Comparison of ENCODE assay signal across 10 cellular contexts in genomic region chr6:158686311-158686710, GRCh38. TPM values are rescaled to one million over a fixed set of nuclear protein-coding genes. Genes with fewer than 3 reads are reported as not detected.
DNase-seq lines count a peak whose midpoint lies in the region; ATAC-seq, FAIRE-seq and TF ChIP-seq lines count a peak whose summit lies in the region.
"Had no signal": no experiment of that assay in that cellular context is flagged by ENCODE, and none has a peak within 500 bp of the region (broad histone marks: within the 10 kb centered on the region; RNA-seq: fewer than 3 reads in every experiment).

No MANE protein-coding gene starts in this region.

- H3K27me3 Mint-ChIP-seq in CD4-positive, alpha-beta memory T cell: no peaks in the 10 kb centered on the region
- H3K27me3 Mint-ChIP-seq in activated naive CD8-positive, alpha-beta T cell treated with anti-CD3 and anti-CD28 coated beads for 36 hours: no peaks in the 10 kb centered on the region
- no peaks in the 10 kb centered on the region for H3K27me3 Mint-ChIP-seq in naive thymus-derived CD8-positive, alpha-beta T cell

- CTCF ChIA-PET in CD4-positive, alpha-beta memory T cell (lab: Charles Lee; ENCODE audit: partially characterized antibody): interaction anchor here (0.8 to 7.6 kb wide), 3 partner anchors 25 to 56 kb away, joined by 3 to 220 read pairs (median 3); no protein-coding TSS in a partner anchor

- POLR2A ChIA-PET in CD4-positive, alpha-beta memory T cell (lab: Charles Lee; ENCODE audit: partially characterized antibody): interaction anchor here (1.0 to 2.5 kb wide), 10 partner anchors 24 to 452 kb away, joined by 3 to 24 read pairs (median 4); partner anchors contain the start of genes DYNLT1, RSPH3 and SYTL3
- POLR2A ChIA-PET in naive thymus-derived CD8-positive, alpha-beta T cell (lab: Charles Lee): interaction anchor here (0.6 to 2.5 kb wide), 5 partner anchors 33 to 728 kb away, joined by 4 to 9 read pairs (median 5); partner anchors contain the start of gene DYNLT1

- FAIRE-seq in GM12892 (lab: Jason Lieb, UNC): no peak

- peak overlapping the region; percentile 85 for H3K27ac ChIP-seq in CD4-positive, alpha-beta memory T cell (ENCODE audit: low read depth, low read length)

- H3K36me3 ChIP-seq in CD4-positive, alpha-beta memory T cell (ENCODE audit: insufficient read depth, low read length): peaks cover 6% of the 10 kb centered on the region

- peaks cover 65% of the 10 kb centered on the region for H3K4me1 ChIP-seq in CD4-positive, alpha-beta memory T cell (ENCODE audit: insufficient read depth, low read length)

- peak overlapping the region; percentile 13 to 91 (median 80) for H3K4me3 Mint-ChIP-seq in CD4-positive, alpha-beta memory T cell
- H3K4me3 Mint-ChIP-seq in activated naive CD8-positive, alpha-beta T cell treated with anti-CD3 and anti-CD28 coated beads for 36 hours: no peak overlapping the region
- peak overlapping the region; percentile 40 to 89 (median 81) for H3K4me3 Mint-ChIP-seq in naive thymus-derived CD8-positive, alpha-beta T cell

- peaks cover 23 to 43% of the 10 kb centered on the region in 2 donors for H3K36me3 Mint-ChIP-seq in CD4-positive, alpha-beta memory T cell
- H3K36me3 Mint-ChIP-seq in activated naive CD8-positive, alpha-beta T cell treated with anti-CD3 and anti-CD28 coated beads for 36 hours: peaks cover 78% of the 10 kb centered on the region
- H3K36me3 Mint-ChIP-seq in naive thymus-derived CD8-positive, alpha-beta T cell: peaks cover 5 to 16% (median 10%) of the 10 kb centered on the region in 3 donors

- DNase-seq in CD4-positive, alpha-beta memory T cell: no peak
- DNase-seq in activated naive CD8-positive, alpha-beta T cell treated with anti-CD3 and anti-CD28 coated beads for 36 hours: no peak
- DNase-seq in naive thymus-derived CD8-positive, alpha-beta T cell: no peak
- no peak for DNase-seq in activated CD4-positive, CD25-positive, alpha-beta regulatory T cell treated with anti-CD3 and anti-CD28 coated beads, Interleukin-2, amount 50 U/mL, for 72 hours
- DNase-seq in GM12892 (ENCODE audit: insufficient read length): no peak
- DNase-seq: mesendoderm, retina had no signal

- TF ChIP-seq RAD21 in Ishikawa (IDR thresholded peaks at IDR 0.05; ENCODE audit: low read depth): no peak

- intact Hi-C loops in CD4-positive, alpha-beta memory T cell (cut with micrococcal nuclease): no loop called here

- peak overlapping the region in 1 of 2 donors; percentile 25 for H3K4me3 ChIP-seq in CD4-positive, alpha-beta memory T cell (ENCODE audit: low read length in 2 of 2)

- no peak for TF ChIP-seq EP300 in Ishikawa (IDR thresholded peaks at IDR 0.05; ENCODE audit: borderline replicate concordance)

- H3K4me1 Mint-ChIP-seq in CD4-positive, alpha-beta memory T cell: peaks cover 44 to 74% (median 56%) of the 10 kb centered on the region in 4 donors
- peaks cover 53% of the 10 kb centered on the region for H3K4me1 Mint-ChIP-seq in activated naive CD8-positive, alpha-beta T cell treated with anti-CD3 and anti-CD28 coated beads for 36 hours
- peaks cover 31 to 69% (median 55%) of the 10 kb centered on the region in 4 donors for H3K4me1 Mint-ChIP-seq in naive thymus-derived CD8-positive, alpha-beta T cell

- H3K27ac Mint-ChIP-seq in CD4-positive, alpha-beta memory T cell: peak overlapping the region; percentile 98 to 100 (median 100)
- peak overlapping the region; percentile 61 for H3K27ac Mint-ChIP-seq in activated naive CD8-positive, alpha-beta T cell treated with anti-CD3 and anti-CD28 coated beads for 36 hours
- peak overlapping the region; percentile 81 to 100 (median 100) for H3K27ac Mint-ChIP-seq in naive thymus-derived CD8-positive, alpha-beta T cell

- no peak for TF ChIP-seq POLR2A in GM12892 (IDR thresholded peaks at IDR 0.05; ENCODE audit: low read depth, low read length)

- ATAC-seq in naive thymus-derived CD8-positive, alpha-beta T cell: no peak
- no peak for ATAC-seq in HG02938 (IDR thresholded peaks at IDR 0.05; ENCODE audit: unreplicated experiment)
- ATAC-seq in GM21360 (IDR thresholded peaks at IDR 0.05; ENCODE audit: unreplicated experiment): no peak

- peaks cover 0 to 2% (median 0%) of the 10 kb centered on the region in 8 donors for H3K9me3 Mint-ChIP-seq in CD4-positive, alpha-beta memory T cell
- peaks cover 8% of the 10 kb centered on the region for H3K9me3 Mint-ChIP-seq in activated naive CD8-positive, alpha-beta T cell treated with anti-CD3 and anti-CD28 coated beads for 36 hours
- no peaks in the 10 kb centered on the region for H3K9me3 Mint-ChIP-seq in naive thymus-derived CD8-positive, alpha-beta T cell

- no peaks in the 10 kb centered on the region for H3K9me3 ChIP-seq in CD4-positive, alpha-beta memory T cell (ENCODE audit: control insufficient read depth in 1 of 2, low read length in 2 of 2)

- H3K27me3 ChIP-seq in CD4-positive, alpha-beta memory T cell (ENCODE audit: insufficient read depth, low read length): no peaks in the 10 kb centered on the region

TF ChIP-seq in Ishikawa, 13 proteins besides CTCF, POLR2A, EP300 and RAD21:
- no peak for TF ChIP-seq CREB1 (IDR thresholded peaks at IDR 0.05; ENCODE audit: low read depth)
- TF ChIP-seq TAF1 (IDR thresholded peaks at IDR 0.05; ENCODE audit: low read depth): no peak
- TF ChIP-seq, protein P1, sequence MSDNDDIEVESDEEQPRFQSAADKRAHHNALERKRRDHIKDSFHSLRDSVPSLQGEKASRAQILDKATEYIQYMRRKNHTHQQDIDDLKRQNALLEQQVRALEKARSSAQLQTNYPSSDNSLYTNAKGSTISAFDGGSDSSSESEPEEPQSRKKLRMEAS (IDR thresholded peaks at IDR 0.05): peak; percentile 43; the same call in 1 of the 2 replicates
- TF ChIP-seq TEAD4 (IDR thresholded peaks at IDR 0.05): peak; percentile 40
- TF ChIP-seq YY1 (IDR thresholded peaks at IDR 0.05; ENCODE audit: low read depth): no peak
- peak; percentile 69 for TF ChIP-seq USF1 (IDR thresholded peaks at IDR 0.05)
- TF ChIP-seq ZBTB7A (IDR thresholded peaks at IDR 0.05; ENCODE audit: low read depth): no peak

RNA-seq across cellular contexts. Expression of gene SYTL3, which starts 36.5 kb away (rescaled TPM):
- 10 to 100 TPM; 22.2 to 24.3 TPM for total RNA-seq in CD4-positive, alpha-beta memory T cell
- polyA plus RNA-seq in CD4-positive, alpha-beta memory T cell: 10 to 100 TPM; 11.9 to 13.3 TPM
- total RNA-seq in activated naive CD8-positive, alpha-beta T cell treated with anti-CD3 and anti-CD28 coated beads for 36 hours: 100 to 1,000 TPM in 1 of 2 experiments, 10 to 100 TPM in 1; 97.8 to 101 TPM
- total RNA-seq in naive thymus-derived CD8-positive, alpha-beta T cell: 10 to 100 TPM; 11.1 to 13.6 TPM
- 10 to 100 TPM; 15.7 to 16.1 (median 15.8) TPM for polyA plus RNA-seq in naive thymus-derived CD8-positive, alpha-beta T cell
- polyA plus RNA-seq in GM12892 (2012; ENCODE audit: missing spikeins): 4.7 TPM

RNA-seq across cellular contexts. Expression of gene DYNLT1, which starts 41.8 kb away (rescaled TPM):
- total RNA-seq in CD4-positive, alpha-beta memory T cell: 10 to 100 TPM; 78.8 to 90.4 TPM
- polyA plus RNA-seq in CD4-positive, alpha-beta memory T cell: 100 to 1,000 TPM in 1 of 2 donors, 10 to 100 TPM in 1; 93.8 to 105 TPM
- total RNA-seq in activated naive CD8-positive, alpha-beta T cell treated with anti-CD3 and anti-CD28 coated beads for 36 hours: 10 to 100 TPM; 70.9 to 74.2 TPM
- total RNA-seq in naive thymus-derived CD8-positive, alpha-beta T cell: 10 to 100 TPM; 54.4 to 54.7 TPM
- polyA plus RNA-seq in naive thymus-derived CD8-positive, alpha-beta T cell: 10 to 100 TPM; 63.3 to 78.6 (median 63.7) TPM
- polyA plus RNA-seq in GM12892 (2012; ENCODE audit: missing spikeins): 64.4 TPM
